In the genomic region with DNA sequence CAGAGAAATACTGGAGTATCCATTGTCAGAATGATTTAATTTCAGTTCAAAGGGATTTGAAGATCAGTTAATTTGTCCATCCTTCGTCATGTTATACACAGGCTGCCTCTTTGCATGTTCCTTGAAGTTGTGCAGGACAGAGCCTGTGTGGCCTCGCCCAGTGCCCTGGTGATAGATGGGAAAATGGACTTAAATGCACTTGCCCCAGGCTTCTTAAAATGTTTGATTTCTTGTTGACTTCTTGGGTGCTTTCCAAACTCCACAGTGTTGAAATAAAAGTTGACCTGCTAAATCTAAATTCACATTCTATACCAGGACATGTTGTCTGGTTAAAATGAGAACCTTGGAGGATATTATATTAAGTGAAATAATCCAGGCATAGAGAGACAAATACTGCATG, we compare ENCODE assay signal across 18 cellular contexts.
"Had no signal": no experiment of that assay in that cellular context is flagged by ENCODE, and none has a peak within 500 bp of the region (broad histone marks: within the 10 kb centered on the region; RNA-seq: fewer than 3 reads in every experiment).

No MANE protein-coding gene starts in this region.

- H3K27ac ChIP-seq: colonic mucosa, gastrocnemius medialis, right atrium auricular region, sigmoid colon, skin epidermis, stomach, thoracic aorta, transverse colon, vagina had no signal

- H3K36me3 ChIP-seq: colonic mucosa, gastrocnemius medialis, right atrium auricular region, sigmoid colon, stomach, thoracic aorta, transverse colon, vagina had no signal

- H3K9me3 ChIP-seq: colonic mucosa, gastrocnemius medialis, right atrium auricular region, sigmoid colon, stomach, thoracic aorta, transverse colon, vagina had no signal

- H3K4me1 Mint-ChIP-seq: naive thymus-derived CD4-positive, alpha-beta T cell had no signal

- H3K27me3 ChIP-seq: colonic mucosa, gastrocnemius medialis, right atrium auricular region, sigmoid colon, stomach, transverse colon, vagina had no signal

- DNase-seq: colonic mucosa; dermis blood vessel endothelial cell; gastrocnemius medialis; glutamatergic neuron; islet precursor cell; left ventricle myocardium superior; naive thymus-derived CD4-positive, alpha-beta T cell; nephron progenitor cell; posterior cingulate gyrus; sigmoid colon; stimulated activated naive CD4-positive, alpha-beta T cell; stomach; substantia nigra; transverse colon had no signal

- ATAC-seq: gastrocnemius medialis; left ventricle myocardium superior; naive thymus-derived CD4-positive, alpha-beta T cell had no signal

- H3K9me3 Mint-ChIP-seq: nephron progenitor cell had no signal

- H3K4me1 ChIP-seq: colonic mucosa, vagina had no signal

- H3K27ac Mint-ChIP-seq: naive thymus-derived CD4-positive, alpha-beta T cell; nephron progenitor cell had no signal

- H3K4me3 ChIP-seq: colonic mucosa, gastrocnemius medialis, right atrium auricular region, sigmoid colon, skin epidermis, stomach, thoracic aorta, transverse colon, vagina had no signal

- H3K4me3 Mint-ChIP-seq: naive thymus-derived CD4-positive, alpha-beta T cell; nephron progenitor cell had no signal

- H3K36me3 Mint-ChIP-seq: naive thymus-derived CD4-positive, alpha-beta T cell had no signal
